In genomic region chr15:36449662-36450145, GRCh38 we compare ENCODE assay signal across 1 cellular context.
TF ChIP-seq lines count a peak whose summit lies in the region.

No MANE protein-coding gene starts in this region.

TF ChIP-seq in K562, 482 proteins besides CTCF, POLR2A, EP300 and RAD21 (continued from another document and continues in another):
- TF ChIP-seq PKNOX1 (IDR thresholded peaks at IDR 0.05): 0 out of 2 replicates have a peak, but pooled peaks have one; percentile 13
- no peak for TF ChIP-seq TBL1XR1 (IDR thresholded peaks at IDR 0.05; ENCODE audit: low read length in 2 of 2)
- TF ChIP-seq ZNF324 (CRISPR knock-in tag; IDR thresholded peaks at IDR 0.05): no peak
- TF ChIP-seq MGA (IDR thresholded peaks at IDR 0.05): peak; percentile 27; the same call in 1 of the 2 replicates
- TF ChIP-seq L3MBTL2 (IDR thresholded peaks at IDR 0.05): peak; percentile 24; the same call in 1 of the 2 replicates
- peak; percentile 75 for TF ChIP-seq EHMT2 (IDR thresholded peaks at IDR 0.05)
- TF ChIP-seq MLLT1 (IDR thresholded peaks at IDR 0.05): no peak
- TF ChIP-seq HDAC2 (IDR thresholded peaks at IDR 0.05): no peak
- no peak for TF ChIP-seq E2F1 (CRISPR knock-in tag; IDR thresholded peaks at IDR 0.05)
- TF ChIP-seq NFIC (IDR thresholded peaks at IDR 0.05): 0 out of 2 replicates have a peak, but pooled peaks have one; percentile 39
- peak; percentile 8 for TF ChIP-seq MEIS2 (IDR thresholded peaks at IDR 0.05; ENCODE audit: partially characterized antibody)
- 0 out of 2 replicates have a peak, but pooled peaks have one; percentile 25 for TF ChIP-seq DPF2 (IDR thresholded peaks at IDR 0.05)
- no peak for TF ChIP-seq SMARCA4 (IDR thresholded peaks at IDR 0.05)
- TF ChIP-seq SFPQ (IDR thresholded peaks at IDR 0.05; ENCODE audit: low read depth, low read length): no peak
- TF ChIP-seq DNMT1 (IDR thresholded peaks at IDR 0.05): no peak
- 0 out of 2 replicates have a peak, but pooled peaks have one; percentile 51 for TF ChIP-seq ADNP (tag; IDR thresholded peaks at IDR 0.05)
- no peak for TF ChIP-seq NCOA6 (IDR thresholded peaks at IDR 0.05)
- no peak for TF ChIP-seq RBFOX2 (IDR thresholded peaks at IDR 0.05; ENCODE audit: low read depth, low read length)
- TF ChIP-seq CHAMP1 (IDR thresholded peaks at IDR 0.05): 0 out of 2 replicates have a peak, but pooled peaks have one; percentile 31
- peak in 1 of 3 experiments; percentile 83 for TF ChIP-seq YY1 (IDR thresholded peaks at IDR 0.05; ENCODE audit: borderline replicate concordance in 1 of 3, control insufficient read depth in 1 of 3, extremely low read depth in 1 of 3, insufficient read depth in 3 of 3, insufficient read length in 1 of 3, insufficient replicate concordance in 2 of 3, low read depth in 1 of 3, low read length in 2 of 3)
- TF ChIP-seq SAFB (IDR thresholded peaks at IDR 0.05; ENCODE audit: borderline replicate concordance, low read depth, low read length): no peak
- peak; percentile 83; the same call in 1 of the 2 replicates for TF ChIP-seq ZBTB33 (CRISPR knock-in tag; IDR thresholded peaks at IDR 0.05)
- no peak for TF ChIP-seq ATF1 (CRISPR knock-in tag; IDR thresholded peaks at IDR 0.05)
- TF ChIP-seq ATF1 (tag; IDR thresholded peaks at IDR 0.05): 0 out of 2 replicates have a peak, but pooled peaks have one; percentile 12
- 0 out of 2 replicates have a peak, but pooled peaks have one; percentile 28 for TF ChIP-seq NFE2 (IDR thresholded peaks at IDR 0.05; ENCODE audit: low read depth)
- TF ChIP-seq ATF3 (IDR thresholded peaks at IDR 0.05): peak; percentile 23; the same call in 1 of the 2 replicates
- no peak for TF ChIP-seq ATF3 (CRISPR knock-in tag; conservative IDR thresholded peaks at IDR 0.05)
- no peak for TF ChIP-seq ZNF512 (tag; IDR thresholded peaks at IDR 0.05)
- TF ChIP-seq DMBX1 (CRISPR knock-in tag; IDR thresholded peaks at IDR 0.05; ENCODE audit: borderline replicate concordance): 0 out of 2 replicates have a peak, but pooled peaks have one; percentile 45
- TF ChIP-seq ZNF584 (CRISPR knock-in tag; IDR thresholded peaks at IDR 0.05; ENCODE audit: low read depth): no peak
